Comparison of ENCODE assay signal across 6 cellular contexts in genomic region chr17:45146616-45147101, GRCh38.
DNase-seq lines count a peak whose midpoint lies in the region.

No MANE protein-coding gene starts in this region.

- peaks cover 46% of the 10 kb centered on the region for H3K36me3 Mint-ChIP-seq in activated T-cell treated with anti-CD3 and anti-CD28 coated beads, Interleukin-2, amount 50 U/mL, for 24 hours (ENCODE audit: low read depth)

- H3K4me3 Mint-ChIP-seq in activated T-cell treated with anti-CD3 and anti-CD28 coated beads, Interleukin-2, amount 50 U/mL, for 24 hours: peak overlapping the region; percentile 97

- H3K4me3 ChIP-seq in skin epidermis: peak overlapping the region; percentile 41 to 78 (median 59)

- H3K9me3 Mint-ChIP-seq in activated T-cell treated with anti-CD3 and anti-CD28 coated beads, Interleukin-2, amount 50 U/mL, for 24 hours: no peaks in the 10 kb centered on the region

- H3K4me1 Mint-ChIP-seq in activated T-cell treated with anti-CD3 and anti-CD28 coated beads, Interleukin-2, amount 50 U/mL, for 24 hours (ENCODE audit: low read depth): peaks cover 55% of the 10 kb centered on the region

- peak overlapping the region; percentile 100 for H3K27ac Mint-ChIP-seq in activated T-cell treated with anti-CD3 and anti-CD28 coated beads, Interleukin-2, amount 50 U/mL, for 24 hours

- no peaks in the 10 kb centered on the region for H3K27me3 Mint-ChIP-seq in activated T-cell treated with anti-CD3 and anti-CD28 coated beads, Interleukin-2, amount 50 U/mL, for 24 hours

- no peak for DNase-seq in activated T-cell treated with anti-CD3 and anti-CD28 coated beads, Interleukin-2, amount 50 U/mL, for 24 hours
- no peak for DNase-seq in activated T-cell treated with anti-CD3 and anti-CD28 coated beads for 4 hours
- no peak for DNase-seq in epithelial cell of prostate (ENCODE audit: low read depth, low spot score)
- DNase-seq in NCI-H2029 (lab: John Stamatoyannopoulos, UW): no peak
- DNase-seq in NCI-H187 treated with DMSO at 0.1 percent for 48 hours (lab: John Stamatoyannopoulos, UW): no peak

- H3K27ac ChIP-seq in epithelial cell of prostate: peak overlapping the region; percentile 95
- H3K27ac ChIP-seq in skin epidermis: peak overlapping the region; percentile 94 to 100 (median 98)
